Comparison of ENCODE assay signal across 8 cellular contexts in genomic region chr14:68685419-68686211, GRCh38.
DNase-seq lines count a peak whose midpoint lies in the region; ATAC-seq and TF ChIP-seq lines count a peak whose summit lies in the region.

No MANE protein-coding gene starts in this region.

- H3K4me1 Mint-ChIP-seq in mesothelial cell of epicardium, result peaks cover 92% of the 10 kb centered on the region

- no peak overlapping the region for H3K4me3 Mint-ChIP-seq in mesothelial cell of epicardium

- peak overlapping the region; percentile 96 for H3K27ac Mint-ChIP-seq in mesothelial cell of epicardium

- ATAC-seq in GM19025 (IDR thresholded peaks at IDR 0.05; ENCODE audit: low read depth, unreplicated experiment), result peak; percentile 71
- peak; percentile 74 for ATAC-seq in HG03064 (IDR thresholded peaks at IDR 0.05; ENCODE audit: low read depth, unreplicated experiment)

- no peaks in the 10 kb centered on the region for H3K36me3 Mint-ChIP-seq in mesothelial cell of epicardium

- DNase-seq in RPMI7951 (ENCODE audit: low read depth), result peak; percentile 79
- DNase-seq in activated naive CD4-positive, alpha-beta T cell treated with anti-CD3 and anti-CD28 coated beads, Interleukin-2, amount 50 U/mL, for 16 hours, result peak; percentile 68
- no peak for DNase-seq in mesothelial cell of epicardium (ENCODE audit: low spot score in 2 of 2, unreplicated experiment in 2 of 2)
- peak; percentile 70 to 75 for DNase-seq in stimulated activated CD8-positive, alpha-beta memory T cell treated with anti-CD3 and anti-CD28 coated beads, Interleukin-7, amount 100 ng/mL, for 4 hours (ENCODE audit: low read depth in 2 of 2)
- no peak for DNase-seq in SW 1271 (lab: John Stamatoyannopoulos, UW)
- no peak for DNase-seq in NCI-H345 (lab: John Stamatoyannopoulos, UW)

- no peaks in the 10 kb centered on the region for H3K9me3 Mint-ChIP-seq in mesothelial cell of epicardium

- no peaks in the 10 kb centered on the region for H3K27me3 Mint-ChIP-seq in mesothelial cell of epicardium (ENCODE audit: low read depth)

- no peak for TF ChIP-seq CTCF in mesothelial cell of epicardium (IDR thresholded peaks at IDR 0.05; ENCODE audit: unreplicated experiment)

Comparison
In these comparisons a context has a peak if more than half of its experiments do, and no peak if none do; other contexts are left out.
1. DNase-seq: peak in RPMI7951 (single experiment), activated naive CD4-positive, alpha-beta T cell treated with anti-CD3 and anti-CD28 coated beads, Interleukin-2, amount 50 U/mL, for 16 hours (single experiment) and stimulated activated CD8-positive, alpha-beta memory T cell treated with anti-CD3 and anti-CD28 coated beads, Interleukin-7, amount 100 ng/mL, for 4 hours (2 of 2); none in mesothelial cell of epicardium (0 of 2), SW 1271 (0 of 2) and NCI-H345 (single experiment).